19 cellular contexts compared by ENCODE assay signal in the genomic region with DNA sequence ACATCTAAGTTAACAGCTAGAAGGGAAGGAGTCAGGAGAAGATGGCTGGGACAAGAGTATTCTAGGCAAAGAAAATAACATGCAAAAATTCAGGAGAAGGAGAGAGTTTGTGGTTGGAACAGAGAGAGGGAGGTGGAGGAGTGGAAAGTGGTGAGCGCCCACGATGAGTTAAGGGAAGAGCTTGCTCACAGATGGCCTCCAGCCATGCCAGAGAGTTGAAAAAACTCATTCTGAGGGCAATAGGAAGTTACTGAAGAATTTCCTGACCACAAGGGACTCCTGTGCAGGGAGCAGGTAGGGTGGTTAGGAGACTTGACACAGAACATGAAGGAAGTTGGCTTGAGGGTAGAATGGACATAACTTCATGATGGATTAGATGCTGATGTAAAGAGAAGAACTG.
DNase-seq lines count a peak whose midpoint lies in the region; ATAC-seq and TF ChIP-seq lines count a peak whose summit lies in the region.
"Had no signal": no experiment of that assay in that cellular context is flagged by ENCODE, and none has a peak within 500 bp of the region (broad histone marks: within the 10 kb centered on the region; RNA-seq: fewer than 3 reads in every experiment).

No MANE protein-coding gene starts in this region.

- in situ Hi-C loops in GM13977 (cut with MboI; ENCODE audit: low pct_unique_long_range_greater_than_20kb, low sequenced_read_pairs, unreplicated experiment) = no loop called here

- no peak overlapping the region for H3K4me3 Mint-ChIP-seq in activated CD4-positive, alpha-beta T cell treated with anti-CD3 and anti-CD28 coated beads for 36 hours
- peak overlapping the region; percentile 38 for H3K4me3 Mint-ChIP-seq in activated T-helper 1 cell treated with anti-CD3 and anti-CD28 coated beads, Interleukin-12 subunit alpha, Interleukin-12 subunit beta, Interleukin-2, Interleukin-4 antibody, amounts not matched to agents 30 ng/mL and 10 ng/mL and 1 ng/mL, durations not matched to agents 14 hours and 24 hours and 36 hours
- no peak overlapping the region for H3K4me3 Mint-ChIP-seq in memory B cell

- no peaks in the 10 kb centered on the region for H3K9me3 Mint-ChIP-seq in activated CD4-positive, alpha-beta T cell treated with anti-CD3 and anti-CD28 coated beads for 36 hours (ENCODE audit: low read depth)
- no peaks in the 10 kb centered on the region for H3K9me3 Mint-ChIP-seq in activated T-helper 1 cell treated with anti-CD3 and anti-CD28 coated beads, Interleukin-12 subunit alpha, Interleukin-12 subunit beta, Interleukin-2, Interleukin-4 antibody, amounts not matched to agents 30 ng/mL and 10 ng/mL and 1 ng/mL, durations not matched to agents 14 hours and 24 hours and 36 hours
- no peaks in the 10 kb centered on the region for H3K9me3 Mint-ChIP-seq in memory B cell

- intact Hi-C loops in activated CD4-positive, alpha-beta T cell treated with anti-CD3 and anti-CD28 coated beads for 36 hours (cut with DNase I, micrococcal nuclease) = loop anchor here in 1 of 2 experiments (5.0 kb wide), 1 partner anchor 186 kb away; a partner anchor contains a TSS
- intact Hi-C loops in activated T-helper 1 cell treated with anti-CD3 and anti-CD28 coated beads, Interleukin-12 subunit alpha, Interleukin-12 subunit beta, Interleukin-2, Interleukin-4 antibody, amounts not matched to agents 30 ng/mL and 10 ng/mL and 1 ng/mL, durations not matched to agents 14 hours and 24 hours and 36 hours (cut with micrococcal nuclease) = loop anchor here (1.0 kb wide), 1 partner anchor 9 kb away; no protein-coding TSS in a partner anchor

- H3K36me3 Mint-ChIP-seq in activated CD4-positive, alpha-beta T cell treated with anti-CD3 and anti-CD28 coated beads for 36 hours (ENCODE audit: low read depth) = peaks cover 49% of the 10 kb centered on the region
- peaks cover 47% of the 10 kb centered on the region for H3K36me3 Mint-ChIP-seq in activated T-helper 1 cell treated with anti-CD3 and anti-CD28 coated beads, Interleukin-12 subunit alpha, Interleukin-12 subunit beta, Interleukin-2, Interleukin-4 antibody, amounts not matched to agents 30 ng/mL and 10 ng/mL and 1 ng/mL, durations not matched to agents 14 hours and 24 hours and 36 hours (ENCODE audit: low read depth)
- peaks cover 51% of the 10 kb centered on the region for H3K36me3 Mint-ChIP-seq in memory B cell

- CTCF ChIA-PET in activated CD4-positive, alpha-beta T cell treated with anti-CD3 and anti-CD28 coated beads for 36 hours (lab: Charles Lee) = interaction anchor here (0.7 kb wide), 1 partner anchor 162 kb away, joined by 3 read pairs; no protein-coding TSS in a partner anchor

- POLR2A ChIA-PET in activated CD4-positive, alpha-beta T cell treated with anti-CD3 and anti-CD28 coated beads for 36 hours (lab: Charles Lee) = no interaction called here

- H3K27me3 Mint-ChIP-seq in activated CD4-positive, alpha-beta T cell treated with anti-CD3 and anti-CD28 coated beads for 36 hours = no peaks in the 10 kb centered on the region
- no peaks in the 10 kb centered on the region for H3K27me3 Mint-ChIP-seq in activated T-helper 1 cell treated with anti-CD3 and anti-CD28 coated beads, Interleukin-12 subunit alpha, Interleukin-12 subunit beta, Interleukin-2, Interleukin-4 antibody, amounts not matched to agents 30 ng/mL and 10 ng/mL and 1 ng/mL, durations not matched to agents 14 hours and 24 hours and 36 hours (ENCODE audit: insufficient read depth)
- no peaks in the 10 kb centered on the region for H3K27me3 Mint-ChIP-seq in memory B cell

- peaks cover 35% of the 10 kb centered on the region for H3K4me1 Mint-ChIP-seq in activated CD4-positive, alpha-beta T cell treated with anti-CD3 and anti-CD28 coated beads for 36 hours
- peaks cover 51% of the 10 kb centered on the region for H3K4me1 Mint-ChIP-seq in activated T-helper 1 cell treated with anti-CD3 and anti-CD28 coated beads, Interleukin-12 subunit alpha, Interleukin-12 subunit beta, Interleukin-2, Interleukin-4 antibody, amounts not matched to agents 30 ng/mL and 10 ng/mL and 1 ng/mL, durations not matched to agents 14 hours and 24 hours and 36 hours (ENCODE audit: low read depth)
- peaks cover 14% of the 10 kb centered on the region for H3K4me1 Mint-ChIP-seq in memory B cell

- DNase-seq in activated CD4-positive, alpha-beta T cell treated with anti-CD3 and anti-CD28 coated beads for 36 hours = peak; percentile 26
- no peak for DNase-seq in activated CD4-positive, alpha-beta T cell treated with anti-CD3 and anti-CD28 coated beads, Interleukin-2, amount 50 U/mL, for 1 hour
- DNase-seq in activated T-helper 1 cell treated with anti-CD3 and anti-CD28 coated beads, Interleukin-12 subunit alpha, Interleukin-12 subunit beta, Interleukin-2, Interleukin-4 antibody, amounts not matched to agents 30 ng/mL and 10 ng/mL and 1 ng/mL, durations not matched to agents 14 hours and 24 hours and 36 hours (ENCODE audit: low spot score) = no peak
- no peak for DNase-seq in memory B cell (ENCODE audit: low spot score in 2 of 2)
- no peak for DNase-seq in GM13977 (ENCODE audit: low spot score)
- no peak for DNase-seq in NCI-H146 (lab: John Stamatoyannopoulos, UW)
- DNase-seq: amygdala; cortex of kidney; NCI-H2107; NCI-H748 treated with DMSO at 0.1 percent for 48 hours; nucleus accumbens; stimulated activated CD4-positive, alpha-beta T cell treated with anti-CD3 and anti-CD28 coated beads, Interleukin-2, amount 100 ng/mL, for 48 hours; WERI-Rb-1 had no signal

- peak overlapping the region; percentile 40 for H3K27ac Mint-ChIP-seq in activated CD4-positive, alpha-beta T cell treated with anti-CD3 and anti-CD28 coated beads for 36 hours
- H3K27ac Mint-ChIP-seq in activated T-helper 1 cell treated with anti-CD3 and anti-CD28 coated beads, Interleukin-12 subunit alpha, Interleukin-12 subunit beta, Interleukin-2, Interleukin-4 antibody, amounts not matched to agents 30 ng/mL and 10 ng/mL and 1 ng/mL, durations not matched to agents 14 hours and 24 hours and 36 hours = peak overlapping the region; percentile 53
- peak overlapping the region; percentile 32 for H3K27ac Mint-ChIP-seq in memory B cell

- no peak for TF ChIP-seq CTCF in GM13977 (IDR thresholded peaks at IDR 0.05; ENCODE audit: extremely low read depth, insufficient read depth, missing control alignments)

- ATAC-seq in activated CD4-positive, alpha-beta T cell treated with anti-CD3 and anti-CD28 coated beads for 36 hours = no peak
- peak; percentile 27 for ATAC-seq in GM18868 (IDR thresholded peaks at IDR 0.05; ENCODE audit: unreplicated experiment)
- ATAC-seq in memory B cell (ENCODE audit: low read depth) = no peak
- no peak for ATAC-seq in GM18519 (IDR thresholded peaks at IDR 0.05; ENCODE audit: low FRiP score, unreplicated experiment)
- ATAC-seq: A549, gastroesophageal sphincter, Panc1, sciatic nerve had no signal
